In genomic region chr19:15928321-15928720, GRCh38 we compare ENCODE assay signal across 43 cellular contexts. TPM values are rescaled to one million over a fixed set of nuclear protein-coding genes. Genes with fewer than 3 reads are reported as not detected.
"Had no signal": no experiment of that assay in that cellular context is flagged by ENCODE, and none has a peak within 500 bp of the region (broad histone marks: within the 10 kb centered on the region; RNA-seq: fewer than 3 reads in every experiment).

No MANE protein-coding gene starts in this region.

- H3K4me3 ChIP-seq: adrenal gland, ascending aorta, body of pancreas, breast epithelium, cardiac muscle cell had no signal

- H3K36me3 Mint-ChIP-seq: activated naive CD4-positive, alpha-beta T cell treated with anti-CD3 and anti-CD28 coated beads, Interleukin-2, amount 50 U/mL, for 24 hours; activated naive CD8-positive, alpha-beta T cell; brain had no signal

- H3K27me3 ChIP-seq: ascending aorta, body of pancreas, brain microvascular endothelial cell, cardiac muscle cell had no signal

- FAIRE-seq: astrocyte had no signal

- DNase-seq: activated effector memory CD4-positive, alpha-beta T cell treated with anti-CD3 and anti-CD28 coated beads, Interleukin-2, amount 50 U/mL, for 16 hours; activated effector memory CD4-positive, alpha-beta T cell treated with Interleukin-2 at 50 U/mL for 16 hours; activated gamma-delta T cell; activated gamma-delta T cell treated with Interleukin-2 at 50 U/mL for 16 hours; activated naive CD4-positive, alpha-beta T cell; activated naive CD4-positive, alpha-beta T cell treated with anti-CD3 and anti-CD28 coated beads for 36 hours; activated naive CD4-positive, alpha-beta T cell treated with anti-CD3 and anti-CD28 coated beads, Interleukin-2, amount 10 ng/mL, durations not matched to agents 7 days and 5 days; activated naive CD4-positive, alpha-beta T cell treated with anti-CD3 and anti-CD28 coated beads, Interleukin-2, amount 50 U/mL, for 16 hours; activated naive CD4-positive, alpha-beta T cell treated with Interleukin-2 at 50 U/mL for 16 hours; activated naive CD8-positive, alpha-beta T cell treated with anti-CD3 and anti-CD28 coated beads for 36 hours; activated naive CD8-positive, alpha-beta T cell treated with anti-CD3 and anti-CD28 coated beads, Interleukin-2, amount 10 ng/mL, durations not matched to agents 7 days and 5 days; activated naive CD8-positive, alpha-beta T cell treated with anti-CD3 and anti-CD28 coated beads, Interleukin-2, amount 50 U/mL, for 24 hours; activated T-cell treated with anti-CD3 and anti-CD28 coated beads, Interleukin-2, amount 50 U/mL, for 24 hours; activated T-cell treated with anti-CD3 and anti-CD28 coated beads, Interleukin-2, amount 50 U/mL, for 4 hours; activated T-cell treated with anti-CD3 and anti-CD28 coated beads, Interleukin-2, amount 50 U/mL, for 48 hours; activated T-cell treated with anti-CD3 and anti-CD28 coated beads, Interleukin-2, amount 50 U/mL, for 72 hours; adrenal gland; amniotic stem cell; amygdala; anterior cingulate cortex; aorta; body of pancreas; brain microvascular endothelial cell; caudate nucleus; central memory CD4-positive, alpha-beta T cell; cerebellar nuclear complex had no signal

- ATAC-seq: activated naive CD4-positive, alpha-beta T cell treated with anti-CD3 and anti-CD28 coated beads, Interleukin-2, amount 50 U/mL, for 72 hours; activated naive CD8-positive, alpha-beta T cell treated with anti-CD3 and anti-CD28 coated beads, Interleukin-2, amount 50 U/mL, for 24 hours; activated T-cell treated with anti-CD3 and anti-CD28 coated beads, Interleukin-2, amount 50 U/mL, for 4 hours; activated T-cell treated with anti-CD3 and anti-CD28 coated beads, Interleukin-2, amount 50 U/mL, for 72 hours; activated T-helper 17 cell treated with anti-CD3 and anti-CD28 coated beads, Interleukin-2, amount 50 U/mL, for 72 hours; body of pancreas had no signal

- H3K9me3 ChIP-seq: adrenal gland, ascending aorta, body of pancreas, breast epithelium had no signal

- H3K27ac ChIP-seq: adrenal gland, ascending aorta, body of pancreas, brain microvascular endothelial cell, breast epithelium, cardiac muscle cell had no signal

- H3K27ac Mint-ChIP-seq: activated naive CD4-positive, alpha-beta T cell treated with anti-CD3 and anti-CD28 coated beads for 36 hours; activated naive CD4-positive, alpha-beta T cell treated with anti-CD3 and anti-CD28 coated beads, Interleukin-2, amount 10 ng/mL, durations not matched to agents 7 days and 5 days; activated naive CD4-positive, alpha-beta T cell treated with anti-CD3 and anti-CD28 coated beads, Interleukin-2, amount 50 U/mL, for 24 hours; activated naive CD4-positive, alpha-beta T cell treated with anti-CD3 and anti-CD28 coated beads, Interleukin-2, amount 50 U/mL, for 72 hours; activated naive CD8-positive, alpha-beta T cell; activated naive CD8-positive, alpha-beta T cell treated with anti-CD3 and anti-CD28 coated beads for 36 hours; activated naive CD8-positive, alpha-beta T cell treated with anti-CD3 and anti-CD28 coated beads, Interleukin-2, amount 10 ng/mL, durations not matched to agents 7 days and 5 days; activated naive CD8-positive, alpha-beta T cell treated with anti-CD3 and anti-CD28 coated beads, Interleukin-2, amount 50 U/mL, for 24 hours; activated T-cell treated with anti-CD3 and anti-CD28 coated beads, Interleukin-2, amount 50 U/mL, for 24 hours; activated T-cell treated with anti-CD3 and anti-CD28 coated beads, Interleukin-2, amount 50 U/mL, for 72 hours; activated T-helper 1 cell treated with anti-CD3 and anti-CD28 coated beads, Interleukin-12 subunit alpha, Interleukin-12 subunit beta, Interleukin-2, Interleukin-4 antibody, amounts not matched to agents 30 ng/mL and 10 ng/mL and 1 ng/mL, durations not matched to agents 14 hours and 24 hours and 36 hours; activated T-helper 17 cell treated with anti-CD3 and anti-CD28 coated beads, Interleukin-2, amount 50 U/mL, for 72 hours; activated T-helper 2 cell treated with anti-CD3 and anti-CD28 coated beads, Interferon-gamma antibody, Interleukin-2, Interleukin-4, amounts not matched to agents 10 μg/mL and 5 μg/mL and 100 μg/mL, durations not matched to agents 14 hours and 24 hours and 36 hours; brain had no signal

- H3K4me1 ChIP-seq: adrenal gland, ascending aorta, body of pancreas, breast epithelium had no signal

- H3K4me1 Mint-ChIP-seq: activated naive CD4-positive, alpha-beta T cell treated with anti-CD3 and anti-CD28 coated beads, Interleukin-2, amount 10 ng/mL, durations not matched to agents 7 days and 5 days; activated naive CD4-positive, alpha-beta T cell treated with anti-CD3 and anti-CD28 coated beads, Interleukin-2, amount 50 U/mL, for 24 hours; activated naive CD8-positive, alpha-beta T cell treated with anti-CD3 and anti-CD28 coated beads for 36 hours; activated naive CD8-positive, alpha-beta T cell treated with anti-CD3 and anti-CD28 coated beads, Interleukin-2, amount 10 ng/mL, durations not matched to agents 7 days and 5 days; activated naive CD8-positive, alpha-beta T cell treated with anti-CD3 and anti-CD28 coated beads, Interleukin-2, amount 50 U/mL, for 24 hours; activated T-helper 17 cell treated with anti-CD3 and anti-CD28 coated beads, Interleukin-2, amount 50 U/mL, for 72 hours; brain; central memory CD8-positive, alpha-beta T cell had no signal

- H3K4me3 Mint-ChIP-seq: activated naive CD4-positive, alpha-beta T cell treated with anti-CD3 and anti-CD28 coated beads for 36 hours; activated naive CD4-positive, alpha-beta T cell treated with anti-CD3 and anti-CD28 coated beads, Interleukin-2, amount 10 ng/mL, durations not matched to agents 7 days and 5 days; activated naive CD4-positive, alpha-beta T cell treated with anti-CD3 and anti-CD28 coated beads, Interleukin-2, amount 50 U/mL, for 24 hours; activated naive CD8-positive, alpha-beta T cell; activated naive CD8-positive, alpha-beta T cell treated with anti-CD3 and anti-CD28 coated beads for 36 hours; activated naive CD8-positive, alpha-beta T cell treated with anti-CD3 and anti-CD28 coated beads, Interleukin-2, amount 10 ng/mL, durations not matched to agents 7 days and 5 days; activated naive CD8-positive, alpha-beta T cell treated with anti-CD3 and anti-CD28 coated beads, Interleukin-2, amount 50 U/mL, for 24 hours; activated T-cell treated with anti-CD3 and anti-CD28 coated beads, Interleukin-2, amount 50 U/mL, for 24 hours; activated T-cell treated with anti-CD3 and anti-CD28 coated beads, Interleukin-2, amount 50 U/mL, for 4 hours; activated T-cell treated with anti-CD3 and anti-CD28 coated beads, Interleukin-2, amount 50 U/mL, for 72 hours; activated T-helper 1 cell treated with anti-CD3 and anti-CD28 coated beads, Interleukin-12 subunit alpha, Interleukin-12 subunit beta, Interleukin-2, Interleukin-4 antibody, amounts not matched to agents 30 ng/mL and 10 ng/mL and 1 ng/mL, durations not matched to agents 14 hours and 24 hours and 36 hours; activated T-helper 17 cell treated with anti-CD3 and anti-CD28 coated beads, Interleukin-2, amount 50 U/mL, for 72 hours; brain; central memory CD8-positive, alpha-beta T cell had no signal

- H3K9me3 Mint-ChIP-seq: activated naive CD4-positive, alpha-beta T cell treated with anti-CD3 and anti-CD28 coated beads, Interleukin-2, amount 50 U/mL, for 24 hours; activated naive CD8-positive, alpha-beta T cell treated with anti-CD3 and anti-CD28 coated beads, Interleukin-2, amount 50 U/mL, for 24 hours; activated T-cell treated with anti-CD3 and anti-CD28 coated beads, Interleukin-2, amount 50 U/mL, for 24 hours; activated T-cell treated with anti-CD3 and anti-CD28 coated beads, Interleukin-2, amount 50 U/mL, for 4 hours; activated T-helper 17 cell treated with anti-CD3 and anti-CD28 coated beads, Interleukin-2, amount 50 U/mL, for 72 hours; central memory CD8-positive, alpha-beta T cell had no signal

- H3K36me3 ChIP-seq: adrenal gland, brain microvascular endothelial cell, breast epithelium, cardiac muscle cell had no signal

RNA-seq across cellular contexts. Expression of gene CYP4F11, which starts 6.0 kb away (rescaled TPM):
- total RNA-seq: activated naive CD4-positive, alpha-beta T cell treated with anti-CD3 and anti-CD28 coated beads for 36 hours; activated naive CD4-positive, alpha-beta T cell treated with anti-CD3 and anti-CD28 coated beads, Interleukin-2, amount 50 U/mL, for 72 hours; activated naive CD8-positive, alpha-beta T cell treated with anti-CD3 and anti-CD28 coated beads for 36 hours; activated naive CD8-positive, alpha-beta T cell treated with anti-CD3 and anti-CD28 coated beads, Interleukin-2, amount 10 ng/mL, durations not matched to agents 7 days and 5 days; activated T-cell treated with anti-CD3 and anti-CD28 coated beads, Interleukin-2, amount 50 U/mL, for 72 hours; activated T-helper 1 cell treated with anti-CD3 and anti-CD28 coated beads, Interleukin-12 subunit alpha, Interleukin-12 subunit beta, Interleukin-2, Interleukin-4 antibody, amounts not matched to agents 30 ng/mL and 10 ng/mL and 1 ng/mL, durations not matched to agents 14 hours and 24 hours and 36 hours; activated T-helper 17 cell treated with anti-CD3 and anti-CD28 coated beads, Interleukin-2, amount 50 U/mL, for 72 hours; activated T-helper 2 cell treated with anti-CD3 and anti-CD28 coated beads, Interferon-gamma antibody, Interleukin-2, Interleukin-4, amounts not matched to agents 10 μg/mL and 5 μg/mL and 100 μg/mL, durations not matched to agents 14 hours and 24 hours and 36 hours; astrocyte; cardiac muscle cell; cerebellum; chondrocyte had no signal
- polyA plus RNA-seq: cardiac muscle cell had no signal

RNA-seq across cellular contexts. Expression of gene OR10H4, which starts 20.5 kb away (rescaled TPM):
- total RNA-seq: activated naive CD4-positive, alpha-beta T cell treated with anti-CD3 and anti-CD28 coated beads for 36 hours; activated naive CD4-positive, alpha-beta T cell treated with anti-CD3 and anti-CD28 coated beads, Interleukin-2, amount 50 U/mL, for 72 hours; activated naive CD8-positive, alpha-beta T cell treated with anti-CD3 and anti-CD28 coated beads for 36 hours; activated naive CD8-positive, alpha-beta T cell treated with anti-CD3 and anti-CD28 coated beads, Interleukin-2, amount 10 ng/mL, durations not matched to agents 7 days and 5 days; activated T-cell treated with anti-CD3 and anti-CD28 coated beads, Interleukin-2, amount 50 U/mL, for 4 hours; activated T-cell treated with anti-CD3 and anti-CD28 coated beads, Interleukin-2, amount 50 U/mL, for 72 hours; activated T-helper 1 cell treated with anti-CD3 and anti-CD28 coated beads, Interleukin-12 subunit alpha, Interleukin-12 subunit beta, Interleukin-2, Interleukin-4 antibody, amounts not matched to agents 30 ng/mL and 10 ng/mL and 1 ng/mL, durations not matched to agents 14 hours and 24 hours and 36 hours; activated T-helper 17 cell treated with anti-CD3 and anti-CD28 coated beads, Interleukin-2, amount 50 U/mL, for 72 hours; activated T-helper 2 cell treated with anti-CD3 and anti-CD28 coated beads, Interferon-gamma antibody, Interleukin-2, Interleukin-4, amounts not matched to agents 10 μg/mL and 5 μg/mL and 100 μg/mL, durations not matched to agents 14 hours and 24 hours and 36 hours; adrenal gland; aorta; ascending aorta; astrocyte; body of pancreas; breast epithelium; bronchial epithelial cell; cardiac muscle cell; cardiac septum; cerebellum; chondrocyte had no signal
- polyA plus RNA-seq: adipose tissue, adrenal gland, aorta, cardiac muscle cell had no signal

RNA-seq across cellular contexts. Expression of gene CYP4F2, which starts 30.4 kb away (rescaled TPM):
- total RNA-seq: activated T-cell treated with anti-CD3 and anti-CD28 coated beads, Interleukin-2, amount 50 U/mL, for 4 hours; activated T-helper 1 cell treated with anti-CD3 and anti-CD28 coated beads, Interleukin-12 subunit alpha, Interleukin-12 subunit beta, Interleukin-2, Interleukin-4 antibody, amounts not matched to agents 30 ng/mL and 10 ng/mL and 1 ng/mL, durations not matched to agents 14 hours and 24 hours and 36 hours; activated T-helper 17 cell treated with anti-CD3 and anti-CD28 coated beads, Interleukin-2, amount 50 U/mL, for 72 hours; activated T-helper 2 cell treated with anti-CD3 and anti-CD28 coated beads, Interferon-gamma antibody, Interleukin-2, Interleukin-4, amounts not matched to agents 10 μg/mL and 5 μg/mL and 100 μg/mL, durations not matched to agents 14 hours and 24 hours and 36 hours; adrenal gland; aorta; astrocyte; body of pancreas; cardiac muscle cell; cardiac septum; cerebellum; chondrocyte had no signal
- polyA plus RNA-seq: adrenal gland, cardiac muscle cell had no signal
